ENCODE assay signal across 22 cellular contexts in the genomic region with DNA sequence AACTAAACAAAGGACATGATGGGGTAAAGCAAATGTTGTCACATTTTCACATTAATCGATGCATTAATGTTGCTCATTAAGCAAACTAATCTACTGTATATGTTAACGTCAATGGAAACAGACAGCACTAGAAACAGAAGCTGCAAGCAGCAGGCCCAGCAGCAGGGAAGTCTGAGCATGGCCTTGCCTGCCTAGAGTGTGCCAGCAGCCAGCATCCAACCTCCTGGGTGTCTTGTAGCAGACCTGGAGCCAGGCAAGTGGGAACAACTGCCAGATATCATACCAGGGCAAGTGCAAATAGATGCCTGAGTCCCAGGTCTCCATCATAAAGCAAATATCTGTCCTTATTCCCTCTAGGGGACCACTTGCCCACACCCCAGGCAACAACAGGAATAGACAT.
"Had no signal": no experiment of that assay in that cellular context is flagged by ENCODE, and none has a peak within 500 bp of the region (broad histone marks: within the 10 kb centered on the region; RNA-seq: fewer than 3 reads in every experiment).

No MANE protein-coding gene starts in this region.

- H3K27ac ChIP-seq: coronary artery, dorsolateral prefrontal cortex, esophagus squamous epithelium, gastrocnemius medialis, heart right ventricle, left lung, lower lobe of right lung had no signal

- DNase-seq: dermis blood vessel endothelial cell; effector CD4-positive, alpha-beta T cell; effector memory CD4-positive, alpha-beta T cell; esophagus squamous epithelium; foreskin fibroblast; foreskin melanocyte; gastrocnemius medialis; glutamatergic neuron; head of caudate nucleus; heart right ventricle; hippocampal formation; left cardiac atrium; left lung; left ventricle myocardium superior; lower lobe of right lung; mesenchymal stem cell; mucosa of descending colon; naive B cell; naive thymus-derived CD8-positive, alpha-beta T cell had no signal

- H3K4me3 Mint-ChIP-seq: mesothelial cell of epicardium; naive B cell; naive thymus-derived CD8-positive, alpha-beta T cell had no signal

- H3K27me3 ChIP-seq: dorsolateral prefrontal cortex, esophagus squamous epithelium, gastrocnemius medialis, heart right ventricle, left lung had no signal

- H3K4me3 ChIP-seq: coronary artery, dorsolateral prefrontal cortex, esophagus squamous epithelium, gastrocnemius medialis, heart right ventricle, left lung, lower lobe of right lung, mucosa of descending colon had no signal

- H3K4me1 Mint-ChIP-seq: mesothelial cell of epicardium; naive B cell; naive thymus-derived CD8-positive, alpha-beta T cell had no signal

- H3K4me1 ChIP-seq: esophagus squamous epithelium, gastrocnemius medialis, heart right ventricle, left lung, lower lobe of right lung had no signal

- H3K9me3 ChIP-seq: esophagus squamous epithelium, gastrocnemius medialis, heart right ventricle, left lung, lower lobe of right lung, mucosa of descending colon had no signal

- H3K36me3 Mint-ChIP-seq: mesothelial cell of epicardium; naive B cell; naive thymus-derived CD8-positive, alpha-beta T cell had no signal

- H3K9me3 Mint-ChIP-seq: mesothelial cell of epicardium had no signal

- H3K27ac Mint-ChIP-seq: mesothelial cell of epicardium; naive thymus-derived CD8-positive, alpha-beta T cell had no signal

- H3K36me3 ChIP-seq: esophagus squamous epithelium, gastrocnemius medialis, heart right ventricle, left lung, lower lobe of right lung had no signal
